16 cellular contexts compared by ENCODE assay signal in genomic region chr5:10636363-10637142, GRCh38.
DNase-seq lines count a peak whose midpoint lies in the region; ATAC-seq and TF ChIP-seq lines count a peak whose summit lies in the region.
"Had no signal": no experiment of that assay in that cellular context is flagged by ENCODE, and none has a peak within 500 bp of the region (broad histone marks: within the 10 kb centered on the region; RNA-seq: fewer than 3 reads in every experiment).

No MANE protein-coding gene starts in this region.

- H3K9me3 Mint-ChIP-seq in T-helper 2 cell treated with Interferon-gamma antibody and Interleukin-4, amounts not matched to agents 5 μg/mL and 100 μg/mL, for 36 hours = peaks cover 11% of the 10 kb centered on the region
- H3K9me3 Mint-ChIP-seq in GM23338 = no peaks in the 10 kb centered on the region; the same call in 2 of the 3 replicates
- peaks cover 6% of the 10 kb centered on the region for H3K9me3 Mint-ChIP-seq in activated T-helper 1 cell treated with anti-CD3 and anti-CD28 coated beads, Interleukin-12 subunit alpha, Interleukin-12 subunit beta, Interleukin-2, Interleukin-4 antibody, amounts not matched to agents 30 ng/mL and 10 ng/mL and 1 ng/mL, durations not matched to agents 14 hours and 24 hours and 36 hours
- H3K9me3 Mint-ChIP-seq in naive thymus-derived CD4-positive, alpha-beta T cell = peaks cover 0 to 12% (median 3%) of the 10 kb centered on the region in 11 donors

- H3F3A ChIP-seq in GM23338 (replicated peaks; ENCODE audit: low read depth) = 0 out of 2 replicates have a peak, but pooled peaks cover 11% of the 10 kb centered on the region

- H3K27ac ChIP-seq in GM23338 (ENCODE audit: low read depth) = peak overlapping the region; percentile 79; the same call in 1 of the 2 replicates
- H3K27ac ChIP-seq in naive thymus-derived CD4-positive, alpha-beta T cell (ENCODE audit: low read depth, low read length) = no peak overlapping the region
- H3K27ac ChIP-seq: transverse colon had no signal

- H3K27me3 ChIP-seq in GM23338 (ENCODE audit: insufficient read depth) = no peaks in the 10 kb centered on the region
- H3K27me3 ChIP-seq in naive thymus-derived CD4-positive, alpha-beta T cell (ENCODE audit: control insufficient read depth in 2 of 2, insufficient read depth in 2 of 2, low read length in 2 of 2) = no peaks in the 10 kb centered on the region
- H3K27me3 ChIP-seq: transverse colon had no signal

- H3K27ac Mint-ChIP-seq in T-helper 2 cell treated with Interferon-gamma antibody and Interleukin-4, amounts not matched to agents 5 μg/mL and 100 μg/mL, for 36 hours = peak overlapping the region; percentile 94
- peak overlapping the region; percentile 95 for H3K27ac Mint-ChIP-seq in GM23338
- peak overlapping the region; percentile 93 for H3K27ac Mint-ChIP-seq in activated T-helper 1 cell treated with anti-CD3 and anti-CD28 coated beads, Interleukin-12 subunit alpha, Interleukin-12 subunit beta, Interleukin-2, Interleukin-4 antibody, amounts not matched to agents 30 ng/mL and 10 ng/mL and 1 ng/mL, durations not matched to agents 14 hours and 24 hours and 36 hours
- peak overlapping the region in 4 of 9 donors; percentile 16 to 72 (median 52) for H3K27ac Mint-ChIP-seq in naive thymus-derived CD4-positive, alpha-beta T cell
- H3K27ac Mint-ChIP-seq: nephron had no signal

- no peaks in the 10 kb centered on the region for H3K36me3 ChIP-seq in GM23338 (ENCODE audit: insufficient read depth)
- H3K36me3 ChIP-seq in naive thymus-derived CD4-positive, alpha-beta T cell (ENCODE audit: control insufficient read depth in 2 of 3, insufficient read depth in 3 of 3, low read length in 3 of 3) = no peaks in the 10 kb centered on the region
- H3K36me3 ChIP-seq: transverse colon had no signal

- ATAC-seq in GM23338 = peak; percentile 4
- no peak for ATAC-seq in naive thymus-derived CD4-positive, alpha-beta T cell

- intact Hi-C loops in activated T-helper 1 cell treated with anti-CD3 and anti-CD28 coated beads, Interleukin-12 subunit alpha, Interleukin-12 subunit beta, Interleukin-2, Interleukin-4 antibody, amounts not matched to agents 30 ng/mL and 10 ng/mL and 1 ng/mL, durations not matched to agents 14 hours and 24 hours and 36 hours (cut with micrococcal nuclease) = loop anchor here (5.0 kb wide), 1 partner anchor 66 kb away; no protein-coding TSS in a partner anchor
- intact Hi-C loops in naive thymus-derived CD4-positive, alpha-beta T cell (cut with micrococcal nuclease) = loop anchor here in 1 of 2 donors (5.0 kb wide), 1 partner anchor 39 kb away; no protein-coding TSS in a partner anchor

- H3K27me3 Mint-ChIP-seq in T-helper 2 cell treated with Interferon-gamma antibody and Interleukin-4, amounts not matched to agents 5 μg/mL and 100 μg/mL, for 36 hours (ENCODE audit: low read depth) = no peaks in the 10 kb centered on the region
- H3K27me3 Mint-ChIP-seq in GM23338 (ENCODE audit: insufficient read depth, low read depth, poor library complexity) = peaks cover 27% of the 10 kb centered on the region
- H3K27me3 Mint-ChIP-seq in activated T-helper 1 cell treated with anti-CD3 and anti-CD28 coated beads, Interleukin-12 subunit alpha, Interleukin-12 subunit beta, Interleukin-2, Interleukin-4 antibody, amounts not matched to agents 30 ng/mL and 10 ng/mL and 1 ng/mL, durations not matched to agents 14 hours and 24 hours and 36 hours (ENCODE audit: insufficient read depth) = no peaks in the 10 kb centered on the region
- H3K27me3 Mint-ChIP-seq in naive thymus-derived CD4-positive, alpha-beta T cell = no peaks in the 10 kb centered on the region

- peaks cover 21% of the 10 kb centered on the region for H3K36me3 Mint-ChIP-seq in T-helper 2 cell treated with Interferon-gamma antibody and Interleukin-4, amounts not matched to agents 5 μg/mL and 100 μg/mL, for 36 hours (ENCODE audit: low read depth)
- peaks cover 12% of the 10 kb centered on the region for H3K36me3 Mint-ChIP-seq in GM23338 (ENCODE audit: low read depth)
- peaks cover 26% of the 10 kb centered on the region for H3K36me3 Mint-ChIP-seq in activated T-helper 1 cell treated with anti-CD3 and anti-CD28 coated beads, Interleukin-12 subunit alpha, Interleukin-12 subunit beta, Interleukin-2, Interleukin-4 antibody, amounts not matched to agents 30 ng/mL and 10 ng/mL and 1 ng/mL, durations not matched to agents 14 hours and 24 hours and 36 hours (ENCODE audit: low read depth)
- peaks cover 0 to 23% (median 0%) of the 10 kb centered on the region in 5 donors for H3K36me3 Mint-ChIP-seq in naive thymus-derived CD4-positive, alpha-beta T cell

- H4K20me1 ChIP-seq in GM23338 (replicated peaks; ENCODE audit: insufficient read depth) = no peaks in the 10 kb centered on the region

- H3K79me2 ChIP-seq in GM23338 (replicated peaks; ENCODE audit: insufficient read depth) = peaks cover 24% of the 10 kb centered on the region

- no peak for TF ChIP-seq CTCF in GM23338 (conservative IDR thresholded peaks at IDR 0.05; ENCODE audit: low read depth in 2 of 2)

- H3K4me1 ChIP-seq in GM23338 (ENCODE audit: insufficient read depth) = peaks cover 43% of the 10 kb centered on the region
- peaks cover 6 to 26% of the 10 kb centered on the region in 2 donors for H3K4me1 ChIP-seq in naive thymus-derived CD4-positive, alpha-beta T cell (ENCODE audit: control insufficient read depth in 2 of 2, insufficient read depth in 2 of 2, low read length in 2 of 2)

- no peak overlapping the region; the same call in 1 of the 2 replicates for H3K4me3 ChIP-seq in GM23338
- no peak overlapping the region for H3K4me3 ChIP-seq in naive thymus-derived CD4-positive, alpha-beta T cell (ENCODE audit: low read length)
- H3K4me3 ChIP-seq: lung, transverse colon had no signal

- POLR2A ChIA-PET in naive thymus-derived CD4-positive, alpha-beta T cell (lab: Charles Lee) = no interaction called here

- 0 out of 2 replicates have a peak, but pooled peaks cover 2% of the 10 kb centered on the region for H3K9me2 ChIP-seq in GM23338 (ENCODE audit: insufficient read depth)

- CTCF ChIA-PET in naive thymus-derived CD4-positive, alpha-beta T cell (lab: Charles Lee) = no interaction called here

- H3K4me3 Mint-ChIP-seq in T-helper 2 cell treated with Interferon-gamma antibody and Interleukin-4, amounts not matched to agents 5 μg/mL and 100 μg/mL, for 36 hours = no peak overlapping the region
- H3K4me3 Mint-ChIP-seq in GM23338 = peak overlapping the region; percentile 76
- H3K4me3 Mint-ChIP-seq in activated T-helper 1 cell treated with anti-CD3 and anti-CD28 coated beads, Interleukin-12 subunit alpha, Interleukin-12 subunit beta, Interleukin-2, Interleukin-4 antibody, amounts not matched to agents 30 ng/mL and 10 ng/mL and 1 ng/mL, durations not matched to agents 14 hours and 24 hours and 36 hours = peak overlapping the region; percentile 39
- no peak overlapping the region for H3K4me3 Mint-ChIP-seq in naive thymus-derived CD4-positive, alpha-beta T cell
- H3K4me3 Mint-ChIP-seq: nephron had no signal

- no peak for DNase-seq in T-helper 2 cell treated with Interferon-gamma antibody and Interleukin-4, amounts not matched to agents 5 μg/mL and 100 μg/mL, for 36 hours (ENCODE audit: low spot score)
- DNase-seq in T-helper 2 cell = no peak
- DNase-seq in GM23338 (ENCODE audit: low spot score) = no peak
- DNase-seq in activated T-helper 1 cell treated with anti-CD3 and anti-CD28 coated beads, Interleukin-12 subunit alpha, Interleukin-12 subunit beta, Interleukin-2, Interleukin-4 antibody, amounts not matched to agents 30 ng/mL and 10 ng/mL and 1 ng/mL, durations not matched to agents 14 hours and 24 hours and 36 hours (ENCODE audit: low spot score) = no peak
- DNase-seq in mesenteric fat pad (ENCODE audit: low spot score) = peak; percentile 80
- DNase-seq in naive thymus-derived CD4-positive, alpha-beta T cell = no peak
- no peak for DNase-seq in NCI-H2107 treated with DMSO at 0.1 percent for 48 hours (lab: John Stamatoyannopoulos, UW; ENCODE audit: unreplicated experiment)
- DNase-seq in DMS79 treated with DMSO at 0.1 percent for 48 hours (lab: John Stamatoyannopoulos, UW) = no peak
- DNase-seq: 8988T, C1 segment of cervical spinal cord, NCI-H1694 treated with DMSO at 0.1 percent for 48 hours, NCI-H524 treated with DMSO at 0.1 percent for 48 hours, Right ventricle myocardium superior, transverse colon had no signal

- H2AFZ ChIP-seq in GM23338 = no peak overlapping the region; the same call in 1 of the 2 replicates

- H3K9me3 ChIP-seq in naive thymus-derived CD4-positive, alpha-beta T cell (ENCODE audit: control insufficient read depth in 2 of 3, low read length in 3 of 3) = no peaks in the 10 kb centered on the region
- H3K9me3 ChIP-seq: transverse colon had no signal

- peaks cover 42% of the 10 kb centered on the region for H3K4me1 Mint-ChIP-seq in T-helper 2 cell treated with Interferon-gamma antibody and Interleukin-4, amounts not matched to agents 5 μg/mL and 100 μg/mL, for 36 hours (ENCODE audit: low read depth)
- peaks cover 68% of the 10 kb centered on the region for H3K4me1 Mint-ChIP-seq in GM23338
- peaks cover 69% of the 10 kb centered on the region for H3K4me1 Mint-ChIP-seq in activated T-helper 1 cell treated with anti-CD3 and anti-CD28 coated beads, Interleukin-12 subunit alpha, Interleukin-12 subunit beta, Interleukin-2, Interleukin-4 antibody, amounts not matched to agents 30 ng/mL and 10 ng/mL and 1 ng/mL, durations not matched to agents 14 hours and 24 hours and 36 hours (ENCODE audit: low read depth)
- H3K4me1 Mint-ChIP-seq in naive thymus-derived CD4-positive, alpha-beta T cell = peaks cover 11 to 52% (median 27%) of the 10 kb centered on the region in 7 donors
- H3K4me1 Mint-ChIP-seq: nephron had no signal

- peak overlapping the region; percentile 76 for H3K4me2 ChIP-seq in GM23338

TF ChIP-seq in GM23338, 12 proteins besides CTCF, POLR2A, EP300 and RAD21 (continues in another document):
- TF ChIP-seq ZNF114 (CRISPR knock-in tag; IDR thresholded peaks at IDR 0.05) (no peak), EZH2 (IDR thresholded peaks at IDR 0.05; ENCODE audit: low read depth, unreplicated experiment) (no peak), NANOG (IDR thresholded peaks at IDR 0.05; ENCODE audit: borderline replicate concordance) (no peak), CREB1 (CRISPR knock-in tag; IDR thresholded peaks at IDR 0.05; ENCODE audit: low read depth) (no peak), JUNB (IDR thresholded peaks at IDR 0.05; ENCODE audit: unreplicated experiment) (no peak), ZNF331 (CRISPR knock-in tag; IDR thresholded peaks at IDR 0.05; ENCODE audit: low read depth) (no peak), ETS1 (IDR thresholded peaks at IDR 0.05) (no peak)

Comparison
In these comparisons a context has a peak if more than half of its experiments do, and no peak if none do; other contexts are left out.
1. H3K4me3 Mint-ChIP-seq: peak in GM23338 (single experiment) and activated T-helper 1 cell treated with anti-CD3 and anti-CD28 coated beads, Interleukin-12 subunit alpha, Interleukin-12 subunit beta, Interleukin-2, Interleukin-4 antibody, amounts not matched to agents 30 ng/mL and 10 ng/mL and 1 ng/mL, durations not matched to agents 14 hours and 24 hours and 36 hours (single experiment); none in T-helper 2 cell treated with Interferon-gamma antibody and Interleukin-4, amounts not matched to agents 5 μg/mL and 100 μg/mL, for 36 hours (single experiment) and naive thymus-derived CD4-positive, alpha-beta T cell (0 of 10).